In genomic region chr4:145531791-145532190, GRCh38 we compare ENCODE assay signal across 18 cellular contexts. TPM values are rescaled to one million over a fixed set of nuclear protein-coding genes. Genes with fewer than 3 reads are reported as not detected.
DNase-seq lines count a peak whose midpoint lies in the region; TF ChIP-seq lines count a peak whose summit lies in the region.
"Had no signal": no experiment of that assay in that cellular context is flagged by ENCODE, and none has a peak within 500 bp of the region (broad histone marks: within the 10 kb centered on the region; RNA-seq: fewer than 3 reads in every experiment).

No MANE protein-coding gene starts in this region.

- intact Hi-C loops in OCI-LY7 (cut with micrococcal nuclease; ENCODE audit: unreplicated experiment) = no loop called here

- H3K9me3 ChIP-seq in OCI-LY7 (ENCODE audit: low read length) (no peaks in the 10 kb centered on the region), right atrium auricular region (no peaks in the 10 kb centered on the region)
- H3K9me3 ChIP-seq: BE2C, SK-N-SH had no signal

- H3K27ac Mint-ChIP-seq in nephron = peak overlapping the region; percentile 86 to 97 (median 88)

- peaks cover 59% of the 10 kb centered on the region for H3K36me3 ChIP-seq in OCI-LY7 (ENCODE audit: insufficient read depth, low read length)
- H3K36me3 ChIP-seq in right atrium auricular region = no peaks in the 10 kb centered on the region
- H3K36me3 ChIP-seq: BE2C had no signal

- DNase-seq in OCI-LY7 (ENCODE audit: low spot score) = no peak
- DNase-seq in globus pallidus (ENCODE audit: low spot score) = peak; percentile 31
- DNase-seq in stimulated activated CD8-positive, alpha-beta memory T cell treated with anti-CD3 and anti-CD28 coated beads, Interleukin-4, amount 100 ng/mL, for 48 hours = no peak
- no peak for DNase-seq in RKO (ENCODE audit: low spot score)
- DNase-seq in right atrium auricular region (ENCODE audit: low spot score) = no peak
- DNase-seq in NK-92 (lab: John Stamatoyannopoulos, UW; ENCODE audit: unreplicated experiment) = no peak
- DNase-seq: DMS79 treated with DMSO at 0.1 percent for 48 hours, GOT3, HCEC 1CT, IMR-90, NCI-H1417, NCI-H2081 treated with DMSO at 0.1 percent for 48 hours, NCI-H82 had no signal

- H3K27ac ChIP-seq in OCI-LY7 (ENCODE audit: low read depth, low read length, poor library complexity, severe bottlenecking) (no peak overlapping the region), right atrium auricular region (no peak overlapping the region)
- H3K27ac ChIP-seq: RWPE1 had no signal

- H3K4me3 ChIP-seq in OCI-LY7 (ENCODE audit: low read depth, low read length, poor library complexity, severe bottlenecking) = no peak overlapping the region
- no peak overlapping the region for H3K4me3 ChIP-seq in right atrium auricular region
- H3K4me3 ChIP-seq: GM12878 had no signal

- peaks cover 87% of the 10 kb centered on the region for H3K79me2 ChIP-seq in OCI-LY7 (ENCODE audit: insufficient read depth, low read depth, low read length)

- H3K4me3 Mint-ChIP-seq in nephron = peak overlapping the region in 1 of 3 experiments; percentile 23

- TF ChIP-seq CTCF in OCI-LY7 (conservative IDR thresholded peaks at IDR 0.05; ENCODE audit: low read length) (no peak), nephron (IDR thresholded peaks at IDR 0.05; ENCODE audit: unreplicated experiment in 3 of 3) (no peak), right atrium auricular region (IDR thresholded peaks at IDR 0.05) (no peak)

- H3K27me3 ChIP-seq in right atrium auricular region = no peaks in the 10 kb centered on the region
- H3K27me3 ChIP-seq: BE2C had no signal

- 0 out of 2 replicates have a peak overlapping the region, but pooled peaks have one; percentile 3 for H3K4me2 ChIP-seq in OCI-LY7 (ENCODE audit: low read length)
- H3K4me2 ChIP-seq: SK-N-SH had no signal

- H3K36me3 Mint-ChIP-seq in nephron (ENCODE audit: low read depth) = peaks cover 4% of the 10 kb centered on the region

- no peak overlapping the region for H2AFZ ChIP-seq in OCI-LY7 (ENCODE audit: low read length)

- BruUV-seq in OCI-LY7 (replicated peaks; lab: Mats Ljungman, UMichigan) = no TSS peak

- POLR2A ChIA-PET in OCI-LY7 (lab: Charles Lee) = interaction anchor here (0.6 to 1.4 kb wide), 8 partner anchors 9 to 186 kb away, joined by 3 to 4 read pairs (median 3); no protein-coding TSS in a partner anchor

- CTCF ChIA-PET in OCI-LY7 (lab: Charles Lee; ENCODE audit: unreplicated experiment) = interaction anchor here (1.5 kb wide), 1 partner anchor 298 kb away, joined by 3 read pairs; no protein-coding TSS in a partner anchor

- H3K9me2 ChIP-seq in OCI-LY7 (ENCODE audit: insufficient read depth, low read length) = no peaks in the 10 kb centered on the region
- H3K9me2 ChIP-seq: SK-N-SH had no signal

- peaks cover 49% of the 10 kb centered on the region for H3K4me1 ChIP-seq in OCI-LY7 (ENCODE audit: insufficient read depth, low read length, poor library complexity, severe bottlenecking)
- H3K4me1 ChIP-seq in right atrium auricular region = peaks cover 0 to 12% of the 10 kb centered on the region in 2 donors

- no peaks in the 10 kb centered on the region for H4K20me1 ChIP-seq in OCI-LY7 (ENCODE audit: insufficient read depth, low read length)

- H3K4me1 Mint-ChIP-seq in nephron = peaks cover 69% of the 10 kb centered on the region

- no peaks in the 10 kb centered on the region for H3K27me3 Mint-ChIP-seq in nephron (ENCODE audit: low read depth)

- no peaks in the 10 kb centered on the region for H3K9me3 Mint-ChIP-seq in nephron

RNA-seq across cellular contexts. Expression of gene SMAD1, which starts 50.1 kb away (rescaled TPM):
- total RNA-seq in OCI-LY7 (2014; rRNA removed; shearing (Covaris generic)) = 56.4 and 60.9 TPM in 2 replicates
- total RNA-seq in OCI-LY7 (2022) = 39.9 and 57.4 TPM in 2 replicates
- total RNA-seq in right atrium auricular region = 10 to 100 TPM; 12.5 to 13.9 TPM
